In the genomic region with DNA sequence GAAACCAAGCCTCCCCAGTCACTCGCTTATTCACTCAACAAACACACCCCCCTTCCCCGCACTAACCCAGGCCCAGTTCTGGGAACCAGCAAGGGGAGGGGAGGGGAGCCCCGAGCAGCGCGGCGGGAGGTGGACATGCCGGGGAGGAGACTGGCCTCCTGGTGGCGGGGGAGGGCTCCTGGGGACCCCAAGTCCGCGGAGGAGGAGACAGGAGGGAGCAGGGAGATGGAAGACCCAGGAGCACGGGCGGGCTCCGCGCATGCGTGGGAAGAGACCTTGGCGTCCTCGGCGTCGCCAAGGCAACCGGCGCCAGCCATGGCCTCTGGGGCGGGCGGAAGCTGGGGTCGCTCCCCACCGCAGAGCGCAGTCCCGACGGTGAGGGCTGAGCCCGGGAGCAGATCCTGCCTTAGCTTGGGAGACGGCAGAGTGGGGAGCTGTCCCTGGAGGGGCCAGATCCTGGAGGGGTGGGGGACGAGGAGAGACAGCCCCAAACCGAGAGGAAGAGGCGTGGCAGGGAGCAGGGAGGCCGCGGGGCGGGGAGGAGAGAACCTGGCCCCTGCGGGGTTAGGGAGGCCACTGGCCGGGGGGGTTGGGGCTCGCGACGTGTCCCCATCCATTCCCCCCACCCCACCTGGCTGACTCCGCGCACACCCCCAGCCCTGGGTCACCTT, we compare ENCODE assay signal across 8 cellular contexts.
A peak's percentile ranks its signal among the peaks of the same experiment; 100 is the strongest.
DNase-seq lines count a peak whose midpoint lies in the region; ATAC-seq lines count a peak whose summit lies in the region.

A gene (plus strand): TSS at position 302 of the 671 bp plus-strand sequence. CDS start 14 bp downstream, at position 316.

- H3K4me1 ChIP-seq in mucosa of stomach (ENCODE audit: control insufficient read depth, insufficient read depth, low read length) = peaks cover 38% of the 10 kb centered on the region

- no peaks in the 10 kb centered on the region for H3K9me3 ChIP-seq in mucosa of stomach (ENCODE audit: control insufficient read depth, low read length)

- DNase-seq in DMS53 (lab: John Stamatoyannopoulos, UW) (peak; percentile 84), NCI-H748 treated with DMSO at 0.1 percent for 48 hours (lab: John Stamatoyannopoulos, UW) (peak; percentile 64), epidermal melanocyte (ENCODE audit: insufficient read length, low spot score) (peak; percentile 86)
- DNase-seq in activated CD8-positive, alpha-beta memory T cell treated with anti-CD3 and anti-CD28 coated beads, Interleukin-2, amount 50 U/mL, for 24 hours (ENCODE audit: extremely low read depth) = peak; percentile 30
- DNase-seq in stimulated activated CD8-positive, alpha-beta memory T cell treated with anti-CD3 and anti-CD28 coated beads, Interleukin-7, amount 100 ng/mL, for 1 hour (ENCODE audit: low read depth in 2 of 2) = peak; percentile 47 to 48

- ATAC-seq in HG02798 (IDR thresholded peaks at IDR 0.05; ENCODE audit: poor library complexity, unreplicated experiment) (peak; percentile 65), GM19035 (IDR thresholded peaks at IDR 0.05; ENCODE audit: unreplicated experiment) (no peak)

- peak within 1 kb of the TSS; percentile 8 for H3K4me3 ChIP-seq in mucosa of stomach (ENCODE audit: low read length)

- H3K27me3 ChIP-seq in mucosa of stomach (ENCODE audit: control insufficient read depth, insufficient read depth, low read length) = peaks cover 26% of the 10 kb centered on the region

- H3K36me3 ChIP-seq in mucosa of stomach (ENCODE audit: control insufficient read depth, insufficient read depth, low read length) = no peaks in the 10 kb centered on the region

- H3K9ac ChIP-seq in mucosa of stomach (ENCODE audit: low read length) = peak within 1 kb of the TSS; percentile 47

Comparison
In these comparisons a context has a peak if more than half of its experiments do, and no peak if none do; other contexts are left out.
1. DNase-seq: peak in every context shown above with its lines; median percentile 86 in epidermal melanocyte; 84 in DMS53; 64 in NCI-H748 treated with DMSO at 0.1 percent for 48 hours; 48 in stimulated activated CD8-positive, alpha-beta memory T cell treated with anti-CD3 and anti-CD28 coated beads, Interleukin-7, amount 100 ng/mL, for 1 hour; 30 in activated CD8-positive, alpha-beta memory T cell treated with anti-CD3 and anti-CD28 coated beads, Interleukin-2, amount 50 U/mL, for 24 hours.